ENCODE assay signal across 21 cellular contexts in genomic region chr16:83723244-83723643, GRCh38.
"Had no signal": no experiment of that assay in that cellular context is flagged by ENCODE, and none has a peak within 500 bp of the region (broad histone marks: within the 10 kb centered on the region; RNA-seq: fewer than 3 reads in every experiment).

No MANE protein-coding gene starts in this region.

- H3K36me3 ChIP-seq: esophagus muscularis mucosa, heart right ventricle, left ventricle myocardium inferior, lower lobe of right lung, neutrophil, pancreas, right lobe of liver, thoracic aorta, tibial nerve, upper lobe of left lung had no signal

- DNase-seq: dermis blood vessel endothelial cell; effector memory CD4-positive, alpha-beta T cell; foreskin melanocyte; heart right ventricle; hippocampal formation; left colon; left ventricle myocardium inferior; lower lobe of right lung; pancreas; right lobe of liver; small intestine; stimulated activated CD4-positive, alpha-beta T cell treated with anti-CD3 and anti-CD28 coated beads, Interleukin-15, amount 100 ng/mL, for 24 hours; stimulated activated CD4-positive, alpha-beta T cell treated with anti-CD3 and anti-CD28 coated beads, Interleukin-2, amount 100 ng/mL, for 48 hours; stimulated activated naive B cell treated with anti-CD40 and anti-IgM and Interleukin-4, amounts not matched to agents 10 μg/mL and 1 μg/mL and 100 μg/mL, for 72 hours; upper lobe of left lung had no signal

- H3K4me3 ChIP-seq: coronary artery, esophagus muscularis mucosa, heart right ventricle, left ventricle myocardium inferior, lower lobe of right lung, pancreas, right lobe of liver, thoracic aorta, tibial nerve, upper lobe of left lung had no signal

- ATAC-seq: heart right ventricle; left colon; lower lobe of right lung; natural killer cell treated with Interleukin-12 subunit alpha and Interleukin-12 subunit beta and Interleukin-15 and Interleukin-18, amount 100 ng/mL, for 72 hours; pancreas; right lobe of liver; stimulated activated naive B cell treated with anti-CD40 and anti-IgM and Interleukin-4, amounts not matched to agents 10 μg/mL and 1 μg/mL and 100 μg/mL, for 72 hours had no signal

- H3K27me3 ChIP-seq: esophagus muscularis mucosa, heart right ventricle, neutrophil, pancreas, right lobe of liver, tibial nerve, upper lobe of left lung had no signal

- H3K27ac ChIP-seq: coronary artery, esophagus muscularis mucosa, heart right ventricle, left ventricle myocardium inferior, lower lobe of right lung, neutrophil, pancreas, right lobe of liver, thoracic aorta, tibial nerve, upper lobe of left lung had no signal

- H3K4me1 ChIP-seq: esophagus muscularis mucosa, left ventricle myocardium inferior, lower lobe of right lung, pancreas, right lobe of liver, tibial nerve, upper lobe of left lung had no signal

- H3K9me3 ChIP-seq: esophagus muscularis mucosa, heart right ventricle, left ventricle myocardium inferior, lower lobe of right lung, neutrophil, pancreas, right lobe of liver, thoracic aorta, tibial nerve, upper lobe of left lung had no signal
